ENCODE assay signal across 22 cellular contexts in genomic region chr3:87233805-87234204, GRCh38. TPM values are rescaled to one million over a fixed set of nuclear protein-coding genes. Genes with fewer than 3 reads are reported as not detected.
DNase-seq lines count a peak whose midpoint lies in the region; FAIRE-seq and TF ChIP-seq lines count a peak whose summit lies in the region.
"Had no signal": no experiment of that assay in that cellular context is flagged by ENCODE, and none has a peak within 500 bp of the region (broad histone marks: within the 10 kb centered on the region; RNA-seq: fewer than 3 reads in every experiment).

No MANE protein-coding gene starts in this region.

- H3K9me3 ChIP-seq in keratinocyte (ENCODE audit: control insufficient read depth, low read depth, low read length) (peaks cover 3% of the 10 kb centered on the region), trophoblast cell (ENCODE audit: insufficient read depth, low read depth, low read length) (no peaks in the 10 kb centered on the region), esophagus muscularis mucosa (no peaks in the 10 kb centered on the region)
- H3K9me3 ChIP-seq: A549, BLaER1 had no signal

- dilution Hi-C loops in keratinocyte (cut with MboI; ENCODE audit: extremely low pct_ligation_motif_present, low sequenced_read_pairs), result no loop called here

- no peak overlapping the region for H3K27ac ChIP-seq in keratinocyte (ENCODE audit: control insufficient read depth, insufficient read depth, low read length)
- H3K27ac ChIP-seq in trophoblast cell (ENCODE audit: low read depth, low read length), result no peak overlapping the region
- H3K27ac ChIP-seq in esophagus muscularis mucosa (replicated peaks in 1 of 4), result no peak overlapping the region
- H3K27ac ChIP-seq: 22Rv1, A549, BLaER1 had no signal

- no peaks in the 10 kb centered on the region for H3K9me1 ChIP-seq in keratinocyte (ENCODE audit: control insufficient read depth, extremely low read depth, insufficient read depth, low read length)

- no peaks in the 10 kb centered on the region for H3K79me1 ChIP-seq in trophoblast cell (ENCODE audit: low read length)

- H2AK5ac ChIP-seq in trophoblast cell (ENCODE audit: low read length), result no peak overlapping the region

- H3K14ac ChIP-seq in trophoblast cell (ENCODE audit: low read length), result no peak overlapping the region

- H2AFZ ChIP-seq in keratinocyte (ENCODE audit: control insufficient read depth, low read length) (no peak overlapping the region), trophoblast cell (ENCODE audit: insufficient read depth, low read length, poor library complexity) (no peak overlapping the region)

- peak overlapping the region; percentile 64 for H3K4ac ChIP-seq in trophoblast cell (ENCODE audit: low read depth, low read length)

- TF ChIP-seq CTCF in keratinocyte (optimal IDR thresholded peaks at IDR 0.05 in 1 of 3, IDR thresholded peaks at IDR 0.05 in 1 of 3, conservative IDR thresholded peaks at IDR 0.05 in 1 of 3; ENCODE audit: extremely low read depth in 1 of 3, insufficient read depth in 2 of 3, low read length in 3 of 3), result no peak
- no peak for TF ChIP-seq CTCF in esophagus muscularis mucosa (IDR thresholded peaks at IDR 0.05)

- TF ChIP-seq POLR2A in esophagus muscularis mucosa (IDR thresholded peaks at IDR 0.05; ENCODE audit: low read depth), result no peak

- H3K36me3 ChIP-seq in keratinocyte (ENCODE audit: control insufficient read depth in 2 of 2, extremely low read depth in 1 of 2, insufficient read depth in 2 of 2, low read length in 2 of 2) (peaks cover 5 to 8% of the 10 kb centered on the region in 2 experiments), trophoblast cell (ENCODE audit: control insufficient read depth in 1 of 2, insufficient read depth in 2 of 2, low read length in 2 of 2) (peaks cover 0 to 3% of the 10 kb centered on the region in 2 experiments), esophagus muscularis mucosa (peaks cover 0 to 5% (median 0%) of the 10 kb centered on the region in 4 donors)

- H4K12ac ChIP-seq in trophoblast cell (ENCODE audit: low read depth, low read length), result no peak overlapping the region

- WGBS in trophoblast cell (ENCODE audit: extremely low coverage, insufficient coverage, insufficient read length), result no CpG with 5 or more reads among the region's 1 CpG
- 100% methylated on average over 1 of the region's 1 CpG for WGBS in esophagus muscularis mucosa

- no peaks in the 10 kb centered on the region for H4K20me1 ChIP-seq in keratinocyte (ENCODE audit: control insufficient read depth, extremely low read depth, insufficient read depth, low read length)

- no peak overlapping the region for H2BK5ac ChIP-seq in trophoblast cell (ENCODE audit: low read depth, low read length, poor library complexity)

- no peak overlapping the region for H3K18ac ChIP-seq in trophoblast cell (ENCODE audit: low read length)

- H3K9ac ChIP-seq in keratinocyte (ENCODE audit: control insufficient read depth, extremely low read depth, insufficient read depth, low read length) (no peak overlapping the region), trophoblast cell (ENCODE audit: low read length) (no peak overlapping the region)
- H3K9ac ChIP-seq: BLaER1 had no signal

- TF ChIP-seq EP300 in esophagus muscularis mucosa (IDR thresholded peaks at IDR 0.05), result no peak

- H4K91ac ChIP-seq in trophoblast cell (ENCODE audit: low read depth, low read length), result no peak overlapping the region

- H3K4me3 ChIP-seq in keratinocyte (ENCODE audit: control insufficient read depth in 2 of 3, extremely low read depth in 1 of 3, insufficient read depth in 2 of 3, low read depth in 1 of 3, low read length in 3 of 3) (no peak overlapping the region), trophoblast cell (ENCODE audit: low read depth, low read length) (no peak overlapping the region), esophagus muscularis mucosa (no peak overlapping the region)
- H3K4me3 ChIP-seq: A549, BLaER1 had no signal

- H3K79me2 ChIP-seq in keratinocyte (ENCODE audit: control insufficient read depth, insufficient read depth, low read length) (peaks cover 96% of the 10 kb centered on the region), trophoblast cell (ENCODE audit: control insufficient read depth, insufficient read depth, low read length, poor library complexity) (no peaks in the 10 kb centered on the region)

- H2BK120ac ChIP-seq in trophoblast cell (ENCODE audit: insufficient read depth, low read length, poor library complexity), result no peak overlapping the region

- DNase-seq in NCI-H526 (lab: John Stamatoyannopoulos, UW), result peak; percentile 10 to 46
- DNase-seq in NCI-H526 treated with DMSO at 0.1 percent for 48 hours (lab: John Stamatoyannopoulos, UW), result no peak
- no peak for DNase-seq in keratinocyte (ENCODE audit: low read depth, low spot score)
- no peak for DNase-seq in trophoblast cell
- DNase-seq in cerebellum (ENCODE audit: low spot score), result no peak
- no peak for DNase-seq in superior temporal gyrus (ENCODE audit: extremely low spot score)
- no peak for DNase-seq in esophagus muscularis mucosa (ENCODE audit: extremely low spot score)
- DNase-seq: CD4-positive, alpha-beta memory T cell; DMS153; DMS79; GDM1; GOT3; H9; IMR-90 had no signal

- no peak overlapping the region for H2BK12ac ChIP-seq in trophoblast cell (ENCODE audit: low read length)

- peaks cover 22% of the 10 kb centered on the region for H3K4me1 ChIP-seq in keratinocyte (ENCODE audit: control insufficient read depth, extremely low read depth, insufficient read depth, low read length)
- no peaks in the 10 kb centered on the region for H3K4me1 ChIP-seq in trophoblast cell (ENCODE audit: control insufficient read depth in 1 of 2, insufficient read depth in 2 of 2, low read length in 2 of 2)
- H3K4me1 ChIP-seq in esophagus muscularis mucosa, result peaks cover 5 to 43% (median 30%) of the 10 kb centered on the region in 4 donors

- peak overlapping the region; percentile 50 for H3K4me2 ChIP-seq in keratinocyte (ENCODE audit: control insufficient read depth, extremely low read depth, insufficient read depth, low read depth, low read length)
- no peak overlapping the region for H3K4me2 ChIP-seq in trophoblast cell (ENCODE audit: low read length)
- H3K4me2 ChIP-seq: A549, BLaER1 had no signal

- FAIRE-seq in keratinocyte (lab: Jason Lieb, UNC), result peak; percentile 39
- FAIRE-seq: GM12892, GM18507, HTR-8/SVneo had no signal

- H3K27me3 ChIP-seq in keratinocyte (ENCODE audit: control insufficient read depth, extremely low read depth, insufficient read depth, low read length) (no peaks in the 10 kb centered on the region), trophoblast cell (ENCODE audit: insufficient read depth, low read length) (no peaks in the 10 kb centered on the region), esophagus muscularis mucosa (no peaks in the 10 kb centered on the region)
- H3K27me3 ChIP-seq: BLaER1 had no signal

- intact Hi-C loops in esophagus muscularis mucosa (cut with DNase I), result no loop called here

- H3K23ac ChIP-seq in trophoblast cell (ENCODE audit: low read length), result no peak overlapping the region

- no peak overlapping the region for H4K8ac ChIP-seq in trophoblast cell (ENCODE audit: low read depth, low read length)

RNA-seq across cellular contexts. Expression of gene CHMP2B, which starts 6.7 kb away (rescaled TPM):
- 17.0 to 38.2 TPM (median 37.5 TPM) in 3 replicates for polyA plus RNA-seq in keratinocyte
- polyA plus RNA-seq in keratinocyte (2011; ENCODE audit: low read depth), result 111 TPM
- 23.0 and 42.6 TPM in 2 replicates for polyA plus RNA-seq in keratinocyte (2011; cell fraction: cytosol; rRNA removed)
- polyA plus RNA-seq in keratinocyte (2011; cell fraction: nucleus; rRNA removed), result 22.2 and 32.0 TPM in 2 replicates
- 34.1 and 50.9 TPM in 2 replicates for polyA plus RNA-seq in keratinocyte (2012; ENCODE audit: low replicate concordance)
- 2.4 to 12.7 TPM (median 4.3 TPM) in 3 replicates for polyA minus RNA-seq in keratinocyte
- polyA minus RNA-seq in keratinocyte (2011; cell fraction: cytosol; rRNA and poly(A)+ RNA removed), result 27.4 TPM
- polyA minus RNA-seq in keratinocyte (2011; cell fraction: nucleus; rRNA and poly(A)+ RNA removed), result 6.0 and 15.6 TPM in 2 replicates
- polyA plus RNA-seq in trophoblast cell (2013), result 45.4 and 46.9 TPM in 2 replicates
- total RNA-seq in cerebellum (32.3 TPM), esophagus muscularis mucosa (10 to 100 TPM; 32.6 to 50.1 (median 44.9) TPM)

RNA-seq across cellular contexts. Expression of gene POU1F1, which starts 42.6 kb away (rescaled TPM):
- polyA plus RNA-seq in keratinocyte, result not detected in 3 replicates
- polyA plus RNA-seq in keratinocyte (2011; ENCODE audit: low read depth), result not detected
- polyA plus RNA-seq in keratinocyte (2011; cell fraction: cytosol; rRNA removed), result not detected in 2 replicates
- polyA plus RNA-seq in keratinocyte (2011; cell fraction: nucleus; rRNA removed), result not detected in 2 replicates
- not detected in 2 replicates for polyA plus RNA-seq in keratinocyte (2012; ENCODE audit: low replicate concordance)
- not detected in 3 replicates for polyA minus RNA-seq in keratinocyte
- polyA minus RNA-seq in keratinocyte (2011; cell fraction: cytosol; rRNA and poly(A)+ RNA removed), result not detected
- not detected in 2 replicates for polyA minus RNA-seq in keratinocyte (2011; cell fraction: nucleus; rRNA and poly(A)+ RNA removed)
- polyA plus RNA-seq in trophoblast cell (2013), result not detected in 2 replicates
- total RNA-seq in cerebellum, result not detected
- total RNA-seq in esophagus muscularis mucosa, result not detected
- total RNA-seq: CD4-positive, alpha-beta memory T cell; Daoy; H9; IMR-90 had no signal
- polyA plus RNA-seq: CD14-positive monocyte; CD4-positive, alpha-beta memory T cell; IMR-90 had no signal

Comparison
In these comparisons a context has a peak if more than half of its experiments do, and no peak if none do; other contexts are left out.
1. DNase-seq: peak in NCI-H526 (2 of 2); none in NCI-H526 treated with DMSO at 0.1 percent for 48 hours (single experiment), keratinocyte (single experiment), trophoblast cell (0 of 2), cerebellum (single experiment), superior temporal gyrus (single experiment) and esophagus muscularis mucosa (single experiment).